ENCODE assay signal across 9 cellular contexts in genomic region chr5:151663617-151664322, GRCh38. TPM values are rescaled to one million over a fixed set of nuclear protein-coding genes. Genes with fewer than 3 reads are reported as not detected.
A peak's percentile ranks its signal among the peaks of the same experiment; 100 is the strongest.
DNase-seq lines count a peak whose midpoint lies in the region; ATAC-seq, FAIRE-seq and TF ChIP-seq lines count a peak whose summit lies in the region.
"Had no signal": no experiment of that assay in that cellular context is flagged by ENCODE, and none has a peak within 500 bp of the region (broad histone marks: within the 10 kb centered on the region; RNA-seq: fewer than 3 reads in every experiment).

No MANE protein-coding gene starts in this region.

- H3F3A ChIP-seq in SK-N-SH (replicated peaks; ENCODE audit: insufficient read depth), result peaks cover 93% of the 10 kb centered on the region

- H3K9ac ChIP-seq in SK-N-SH, result peak overlapping the region; percentile 22; the same call in 1 of the 2 replicates
- H3K9ac ChIP-seq in astrocyte (ENCODE audit: low read length), result peak overlapping the region; percentile 82

- H3K4me2 ChIP-seq in SK-N-SH (no peak overlapping the region; the same call in 1 of the 2 replicates), astrocyte (ENCODE audit: low read length) (peak overlapping the region; percentile 47)

- WGBS in SK-N-SH (ENCODE audit: low lambda C conversion rate), result 87% methylated on average over 18 of the region's 18 CpGs
- 52% methylated on average over 16 of the region's 18 CpGs for WGBS in right lobe of liver (ENCODE audit: insufficient coverage, low coverage, low lambda C conversion rate, missing lambda C conversion rate)

- H3K27ac Mint-ChIP-seq in astrocyte (ENCODE audit: unreplicated experiment), result peak overlapping the region; percentile 92

- H3K4me3 ChIP-seq in SK-N-SH (ENCODE audit: low read depth in 2 of 2, low read length in 1 of 2), result no peak overlapping the region
- H3K4me3 ChIP-seq in astrocyte (ENCODE audit: insufficient read depth, low read depth, low read length), result no peak overlapping the region
- no peak overlapping the region for H3K4me3 ChIP-seq in right lobe of liver
- H3K4me3 ChIP-seq in upper lobe of right lung, result no peak overlapping the region

- H3K27me3 ChIP-seq in SK-N-SH (ENCODE audit: insufficient read depth) (no peaks in the 10 kb centered on the region), astrocyte (ENCODE audit: insufficient read depth, low read length) (no peaks in the 10 kb centered on the region), right lobe of liver (no peaks in the 10 kb centered on the region), upper lobe of right lung (no peaks in the 10 kb centered on the region)

- no peaks in the 10 kb centered on the region for H3K9me2 ChIP-seq in SK-N-SH

- H3K27ac ChIP-seq in SK-N-SH (ENCODE audit: low read depth in 2 of 2, low read length in 1 of 2) (peak overlapping the region in 1 of 2 experiments; percentile 97; a peak in 2 of 4 replicates), astrocyte (ENCODE audit: low read depth, low read length) (peak overlapping the region; percentile 95), right lobe of liver (peak overlapping the region in 2 of 3 donors; percentile 34 to 54), upper lobe of right lung (peak overlapping the region; percentile 79)

- ATAC-seq in SK-N-SH treated with all-trans-retinoic acid at 6 μM for 48 hours (no peak), right lobe of liver (peak; percentile 58 to 65 (median 60)), upper lobe of right lung (peak; percentile 77), GM19328 (IDR thresholded peaks at IDR 0.05; ENCODE audit: unreplicated experiment) (no peak), HG03460 (IDR thresholded peaks at IDR 0.05; ENCODE audit: unreplicated experiment) (no peak)

- peak overlapping the region; percentile 69 for H3K4me3 Mint-ChIP-seq in astrocyte (ENCODE audit: unreplicated experiment)

- H3K4me1 ChIP-seq in SK-N-SH (ENCODE audit: control insufficient read depth in 1 of 2, insufficient read depth in 2 of 2, low read depth in 1 of 2, low read length in 1 of 2), result peaks cover 20 to 41% of the 10 kb centered on the region in 2 experiments; a peak in 2 of 4 replicates
- H3K4me1 ChIP-seq in astrocyte (ENCODE audit: insufficient read depth, low read length), result peaks cover 55% of the 10 kb centered on the region
- H3K4me1 ChIP-seq in right lobe of liver, result peaks cover 0 to 3% (median 0%) of the 10 kb centered on the region in 4 donors
- peaks cover 60% of the 10 kb centered on the region for H3K4me1 ChIP-seq in upper lobe of right lung

- no peaks in the 10 kb centered on the region for H3K27me3 Mint-ChIP-seq in astrocyte (ENCODE audit: low read depth, unreplicated experiment)

- TF ChIP-seq RAD21 in SK-N-SH (IDR thresholded peaks at IDR 0.05; ENCODE audit: low read length), result no peak

- peaks cover 78% of the 10 kb centered on the region for H3K4me1 Mint-ChIP-seq in astrocyte (ENCODE audit: low read depth, unreplicated experiment)

- H4K20me1 ChIP-seq in SK-N-SH (ENCODE audit: insufficient read depth), result peaks cover 25% of the 10 kb centered on the region
- peaks cover 78% of the 10 kb centered on the region for H4K20me1 ChIP-seq in astrocyte (ENCODE audit: insufficient read depth, low read length)

- TF ChIP-seq EP300 in SK-N-SH (IDR thresholded peaks at IDR 0.05; ENCODE audit: borderline replicate concordance in 1 of 2, low read depth in 1 of 2, low read length in 1 of 2), result no peak

- H3K9me3 Mint-ChIP-seq in astrocyte (ENCODE audit: unreplicated experiment), result no peaks in the 10 kb centered on the region

- peaks cover 40% of the 10 kb centered on the region for H3K36me3 Mint-ChIP-seq in astrocyte (ENCODE audit: low read depth, unreplicated experiment)

- CTCF ChIA-PET in SK-N-SH (lab: Yijun Ruan, JAX), result interaction anchor here (2.0 to 18.7 kb wide), 4 partner anchors 12 to 107 kb away, joined by 6 to 247 read pairs (median 16); no protein-coding TSS in a partner anchor

- TF ChIP-seq CTCF in SK-N-SH (IDR thresholded peaks at IDR 0.05), result no peak
- no peak for TF ChIP-seq CTCF in astrocyte (IDR thresholded peaks at IDR 0.05; ENCODE audit: insufficient read depth, low read depth, low read length)
- no peak for TF ChIP-seq CTCF in right lobe of liver (IDR thresholded peaks at IDR 0.05)
- no peak for TF ChIP-seq CTCF in upper lobe of right lung (IDR thresholded peaks at IDR 0.05)

- H3K36me3 ChIP-seq in SK-N-SH (replicated peaks in 1 of 2; ENCODE audit: control insufficient read depth in 1 of 2, insufficient read depth in 2 of 2, low read length in 1 of 2) (peaks cover 67 to 68% of the 10 kb centered on the region in 2 experiments), astrocyte (ENCODE audit: insufficient read depth, low read length) (peaks cover 67% of the 10 kb centered on the region), right lobe of liver (no peaks in the 10 kb centered on the region), upper lobe of right lung (peaks cover 59% of the 10 kb centered on the region)

- no peak for TF ChIP-seq POLR2A in right lobe of liver (IDR thresholded peaks at IDR 0.05)

- H3K79me2 ChIP-seq in SK-N-SH (ENCODE audit: insufficient read depth), result peaks cover 6% of the 10 kb centered on the region; the same call in 1 of the 2 replicates
- H3K79me2 ChIP-seq in astrocyte (ENCODE audit: insufficient read depth, low read length), result peaks cover 30% of the 10 kb centered on the region

- H3K9me3 ChIP-seq in SK-N-SH, result no peaks in the 10 kb centered on the region
- H3K9me3 ChIP-seq in astrocyte (ENCODE audit: insufficient read depth, low read depth, low read length), result no peaks in the 10 kb centered on the region
- H3K9me3 ChIP-seq in right lobe of liver, result no peaks in the 10 kb centered on the region
- H3K9me3 ChIP-seq in upper lobe of right lung, result no peaks in the 10 kb centered on the region

- no peak overlapping the region for H2AFZ ChIP-seq in SK-N-SH (ENCODE audit: low read depth)
- H2AFZ ChIP-seq in astrocyte (ENCODE audit: low read depth, low read length), result no peak overlapping the region

- DNase-seq in SK-N-SH (no peak), astrocyte (ENCODE audit: low read depth) (no peak), right lobe of liver (peak in 1 of 3 donors; percentile 51), upper lobe of right lung (no peak), SW480 (ENCODE audit: low spot score) (no peak)
- DNase-seq: HCEC 1CT had no signal

- intact Hi-C loops in right lobe of liver (cut with DNase I), result loop anchor here in 1 of 2 donors (10.0 kb wide), 1 partner anchor 71 kb away; no protein-coding TSS in a partner anchor
- intact Hi-C loops in upper lobe of right lung (cut with DNase I), result loop anchor here (5.0 kb wide), 1 partner anchor 79 kb away; no protein-coding TSS in a partner anchor

- no peak for FAIRE-seq in astrocyte (lab: Jason Lieb, UNC)

- POLR2A ChIA-PET in SK-N-SH (lab: Yijun Ruan, JAX), result no interaction called here

TF ChIP-seq in SK-N-SH, 30 proteins besides CTCF, POLR2A, EP300 and RAD21 (continues in another document):
- TF ChIP-seq NFIC (IDR thresholded peaks at IDR 0.05; ENCODE audit: borderline replicate concordance) (no peak), CHD2 (IDR thresholded peaks at IDR 0.05; ENCODE audit: low read length, partially characterized antibody) (no peak), USF1 (IDR thresholded peaks at IDR 0.05; ENCODE audit: borderline replicate concordance, low read depth) (no peak), ELF1 (IDR thresholded peaks at IDR 0.05) (no peak), SMC3 (IDR thresholded peaks at IDR 0.05; ENCODE audit: low read depth, low read length) (no peak), PBX3 (IDR thresholded peaks at IDR 0.05) (no peak)

TF ChIP-seq in SK-N-SH treated with all-trans-retinoic acid at 6 μM for 48 hours, 23 proteins besides CTCF, POLR2A, EP300 and RAD21 (continues in another document):
- TF ChIP-seq CSDC2 (CRISPR knock-in tag; IDR thresholded peaks at IDR 0.05) (no peak), ZC3H10 (CRISPR knock-in tag; IDR thresholded peaks at IDR 0.05) (no peak), ZNF565 (CRISPR knock-in tag; conservative IDR thresholded peaks at IDR 0.05; ENCODE audit: low read depth) (no peak), SNAI2 (CRISPR knock-in tag; IDR thresholded peaks at IDR 0.05) (no peak), ISL1 (CRISPR knock-in tag; IDR thresholded peaks at IDR 0.05) (no peak), PPARA (CRISPR knock-in tag; IDR thresholded peaks at IDR 0.05; ENCODE audit: borderline replicate concordance) (no peak), ZFP3 (CRISPR knock-in tag; IDR thresholded peaks at IDR 0.05) (no peak), RARB (CRISPR knock-in tag; IDR thresholded peaks at IDR 0.05) (no peak), CREB5 (CRISPR knock-in tag; IDR thresholded peaks at IDR 0.05; ENCODE audit: low read depth) (no peak)

RNA-seq across cellular contexts. Expression of gene SPARC, which starts 22.9 kb away (rescaled TPM):
- 987 and 1,115 TPM in 2 replicates for polyA plus RNA-seq in SK-N-SH (2012; rRNA removed)
- 736 and 811 TPM in 2 replicates for polyA plus RNA-seq in SK-N-SH (2012; cell fraction: cytosol; rRNA removed)
- polyA plus RNA-seq in SK-N-SH (2012; cell fraction: nucleus; rRNA removed), result 900 and 1,030 TPM in 2 replicates
- total RNA-seq in astrocyte (15,667 and 20,724 TPM in 2 replicates), right lobe of liver (100 to 1,000 TPM in 4 of 6 experiments, 10 to 100 TPM in 2; 62.2 to 277 (median 109) TPM), upper lobe of right lung (1,248 TPM)

Comparison
In these comparisons a context has a peak if more than half of its experiments do, and no peak if none do; other contexts are left out.
1. ATAC-seq: peak in right lobe of liver (4 of 4) and upper lobe of right lung (single experiment); none in SK-N-SH treated with all-trans-retinoic acid at 6 μM for 48 hours (single experiment), GM19328 (single experiment) and HG03460 (single experiment).
2. RNA of gene SPARC, which starts 22.9 kb away (total RNA-seq): 15,667 to 20,724 TPM in astrocyte; 1,248 TPM in upper lobe of right lung (single experiment) and 62.2 to 277 TPM in right lobe of liver; every median in the first group is over 10 times any median in the second.